Comparison of ENCODE assay signal across 19 cellular contexts in genomic region chr13:27634231-27634630, GRCh38.
"Had no signal": no experiment of that assay in that cellular context is flagged by ENCODE, and none has a peak within 500 bp of the region (broad histone marks: within the 10 kb centered on the region; RNA-seq: fewer than 3 reads in every experiment).

No MANE protein-coding gene starts in this region.

- DNase-seq: activated CD4-positive, alpha-beta T cell treated with anti-CD3 and anti-CD28 coated beads, Interleukin-2, amount 50 U/mL, for 1 hour; activated naive CD4-positive, alpha-beta T cell treated with anti-CD3 and anti-CD28 coated beads, Interleukin-2, amount 10 ng/mL, durations not matched to agents 7 days and 5 days; activated T-cell treated with anti-CD3 and anti-CD28 coated beads for 4 hours; cortex of kidney; effector memory CD8-positive, alpha-beta T cell; foreskin fibroblast; head of caudate nucleus; left lung; mesendoderm; nephron progenitor cell; stimulated activated CD4-positive, alpha-beta T cell treated with anti-CD3 and anti-CD28 coated beads, Interleukin-15, amount 100 ng/mL, for 24 hours; stimulated activated CD4-positive, alpha-beta T cell treated with anti-CD3 and anti-CD28 coated beads, Interleukin-4, amount 100 ng/mL, for 24 hours; T-helper 17 cell; testis; upper lobe of right lung had no signal

- H3K4me1 Mint-ChIP-seq: nephron progenitor cell had no signal

- H3K27ac Mint-ChIP-seq: activated naive CD4-positive, alpha-beta T cell treated with anti-CD3 and anti-CD28 coated beads, Interleukin-2, amount 10 ng/mL, durations not matched to agents 7 days and 5 days; activated T-helper 2 cell treated with anti-CD3 and anti-CD28 coated beads, Interferon-gamma antibody, Interleukin-2, Interleukin-4, amounts not matched to agents 10 μg/mL and 5 μg/mL and 100 μg/mL, durations not matched to agents 14 hours and 24 hours and 36 hours; effector memory CD8-positive, alpha-beta T cell; nephron progenitor cell; stimulated activated naive CD8-positive, alpha-beta T cell treated with anti-CD3 and anti-CD28 coated beads, Interleukin-15, Interleukin-2, amounts not matched to agents 100 ng/mL and 50 ng/mL, for 24 hours; T-helper 17 cell had no signal

- H3K4me3 ChIP-seq: esophagus muscularis mucosa, left lung, testis, upper lobe of right lung had no signal

- ATAC-seq: effector memory CD8-positive, alpha-beta T cell; left lung; T-helper 17 cell; upper lobe of right lung had no signal

- H3K4me3 Mint-ChIP-seq: activated naive CD4-positive, alpha-beta T cell treated with anti-CD3 and anti-CD28 coated beads, Interleukin-2, amount 10 ng/mL, durations not matched to agents 7 days and 5 days; central memory CD8-positive, alpha-beta T cell; effector memory CD8-positive, alpha-beta T cell; nephron progenitor cell; stimulated activated naive CD8-positive, alpha-beta T cell treated with anti-CD3 and anti-CD28 coated beads, Interleukin-15, Interleukin-2, amounts not matched to agents 100 ng/mL and 50 ng/mL, for 24 hours; T-helper 17 cell had no signal

- H3K9me3 ChIP-seq: esophagus muscularis mucosa, left lung, testis, upper lobe of right lung had no signal

- H3K27ac ChIP-seq: left lung, testis, upper lobe of right lung had no signal

- H3K36me3 ChIP-seq: upper lobe of right lung had no signal

- H3K9me3 Mint-ChIP-seq: activated naive CD4-positive, alpha-beta T cell treated with anti-CD3 and anti-CD28 coated beads, Interleukin-2, amount 10 ng/mL, durations not matched to agents 7 days and 5 days; activated T-helper 2 cell treated with anti-CD3 and anti-CD28 coated beads, Interferon-gamma antibody, Interleukin-2, Interleukin-4, amounts not matched to agents 10 μg/mL and 5 μg/mL and 100 μg/mL, durations not matched to agents 14 hours and 24 hours and 36 hours; central memory CD8-positive, alpha-beta T cell; effector memory CD8-positive, alpha-beta T cell; nephron progenitor cell; stimulated activated naive CD8-positive, alpha-beta T cell treated with anti-CD3 and anti-CD28 coated beads, Interleukin-15, Interleukin-2, amounts not matched to agents 100 ng/mL and 50 ng/mL, for 24 hours had no signal

- H3K27me3 Mint-ChIP-seq: activated naive CD4-positive, alpha-beta T cell treated with anti-CD3 and anti-CD28 coated beads, Interleukin-2, amount 10 ng/mL, durations not matched to agents 7 days and 5 days; central memory CD8-positive, alpha-beta T cell; effector memory CD8-positive, alpha-beta T cell; stimulated activated naive CD8-positive, alpha-beta T cell treated with anti-CD3 and anti-CD28 coated beads, Interleukin-15, Interleukin-2, amounts not matched to agents 100 ng/mL and 50 ng/mL, for 24 hours; T-helper 17 cell had no signal

- H3K27me3 ChIP-seq: esophagus muscularis mucosa, left lung, testis, upper lobe of right lung had no signal
